Comparison of ENCODE assay signal across 18 cellular contexts in genomic region chr7:137969828-137970227, GRCh38. TPM values are rescaled to one million over a fixed set of nuclear protein-coding genes. Genes with fewer than 3 reads are reported as not detected.
DNase-seq lines count a peak whose midpoint lies in the region; ATAC-seq, FAIRE-seq and TF ChIP-seq lines count a peak whose summit lies in the region.
"Had no signal": no experiment of that assay in that cellular context is flagged by ENCODE, and none has a peak within 500 bp of the region (broad histone marks: within the 10 kb centered on the region; RNA-seq: fewer than 3 reads in every experiment).

No MANE protein-coding gene starts in this region.

- no peak for ATAC-seq in GM18870 (IDR thresholded peaks at IDR 0.05; ENCODE audit: unreplicated experiment)
- ATAC-seq: activated CD8-positive, alpha-beta T cell treated with anti-CD3 and anti-CD28 coated beads for 36 hours; activated T-cell treated with anti-CD3 and anti-CD28 coated beads, Interleukin-2, amount 50 U/mL, for 4 hours; stimulated activated naive CD8-positive, alpha-beta T cell treated with anti-CD3 and anti-CD28 coated beads, Interleukin-15, Interleukin-2, amounts not matched to agents 100 U/mL and 50 U/mL, for 24 hours; T-helper 17 cell had no signal

- no peak for TF ChIP-seq POLR2A in tibial nerve (IDR thresholded peaks at IDR 0.05)

- peak overlapping the region; percentile 96 for H3K27ac Mint-ChIP-seq in osteocyte (ENCODE audit: unreplicated experiment)
- H3K27ac Mint-ChIP-seq in activated CD4-positive, alpha-beta memory T cell treated with anti-CD3 and anti-CD28 coated beads, Interleukin-2, amount 10 ng/mL, durations not matched to agents 7 days and 5 days, result no peak overlapping the region
- H3K27ac Mint-ChIP-seq: activated CD8-positive, alpha-beta T cell treated with anti-CD3 and anti-CD28 coated beads for 36 hours; activated naive CD4-positive, alpha-beta T cell treated with anti-CD3 and anti-CD28 coated beads, Interleukin-2, amount 50 U/mL, for 24 hours; IgD-negative memory B cell; memory B cell; T-helper 17 cell had no signal

- no peak for TF ChIP-seq EP300 in tibial nerve (IDR thresholded peaks at IDR 0.05)

- H3K4me3 ChIP-seq in SK-N-MC (peak overlapping the region; percentile 45), tibial nerve (no peak overlapping the region)

- H3K27me3 ChIP-seq in tibial nerve, result no peaks in the 10 kb centered on the region

- no peaks in the 10 kb centered on the region for H3K27me3 Mint-ChIP-seq in osteocyte (ENCODE audit: unreplicated experiment)
- H3K27me3 Mint-ChIP-seq in activated CD4-positive, alpha-beta memory T cell treated with anti-CD3 and anti-CD28 coated beads, Interleukin-2, amount 10 ng/mL, durations not matched to agents 7 days and 5 days, result no peaks in the 10 kb centered on the region
- H3K27me3 Mint-ChIP-seq: activated CD8-positive, alpha-beta T cell treated with anti-CD3 and anti-CD28 coated beads for 36 hours; activated naive CD4-positive, alpha-beta T cell treated with anti-CD3 and anti-CD28 coated beads, Interleukin-2, amount 50 U/mL, for 24 hours; IgD-negative memory B cell; memory B cell; T-helper 17 cell had no signal

- peak overlapping the region; percentile 35 for H3K4me3 Mint-ChIP-seq in osteocyte (ENCODE audit: unreplicated experiment)
- no peak overlapping the region for H3K4me3 Mint-ChIP-seq in activated CD4-positive, alpha-beta memory T cell treated with anti-CD3 and anti-CD28 coated beads, Interleukin-2, amount 10 ng/mL, durations not matched to agents 7 days and 5 days
- H3K4me3 Mint-ChIP-seq: activated CD8-positive, alpha-beta T cell treated with anti-CD3 and anti-CD28 coated beads for 36 hours; activated naive CD4-positive, alpha-beta T cell treated with anti-CD3 and anti-CD28 coated beads, Interleukin-2, amount 50 U/mL, for 24 hours; activated T-cell treated with anti-CD3 and anti-CD28 coated beads, Interleukin-2, amount 50 U/mL, for 4 hours; IgD-negative memory B cell; memory B cell; T-helper 17 cell had no signal

- POLR2A ChIA-PET in activated CD4-positive, alpha-beta memory T cell treated with anti-CD3 and anti-CD28 coated beads, Interleukin-2, amount 10 ng/mL, durations not matched to agents 7 days and 5 days (lab: Charles Lee), result no interaction called here

- H3K36me3 ChIP-seq in SK-N-MC (ENCODE audit: insufficient read depth, low read length) (no peaks in the 10 kb centered on the region), tibial nerve (no peaks in the 10 kb centered on the region)

- no peak overlapping the region for H3K9ac ChIP-seq in SK-N-MC (ENCODE audit: insufficient read length)

- H3K27ac ChIP-seq in SK-N-MC (peak overlapping the region; percentile 70), tibial nerve (peak overlapping the region in 3 of 4 donors; percentile 50 to 99 (median 92))

- peaks cover 6% of the 10 kb centered on the region for H3K9me3 Mint-ChIP-seq in osteocyte (ENCODE audit: unreplicated experiment)
- H3K9me3 Mint-ChIP-seq in activated CD4-positive, alpha-beta memory T cell treated with anti-CD3 and anti-CD28 coated beads, Interleukin-2, amount 10 ng/mL, durations not matched to agents 7 days and 5 days, result peaks cover 3% of the 10 kb centered on the region
- H3K9me3 Mint-ChIP-seq: activated CD8-positive, alpha-beta T cell treated with anti-CD3 and anti-CD28 coated beads for 36 hours; activated naive CD4-positive, alpha-beta T cell treated with anti-CD3 and anti-CD28 coated beads, Interleukin-2, amount 50 U/mL, for 24 hours; activated T-cell treated with anti-CD3 and anti-CD28 coated beads, Interleukin-2, amount 50 U/mL, for 4 hours; memory B cell had no signal

- peaks cover 80% of the 10 kb centered on the region for H3K4me1 Mint-ChIP-seq in osteocyte (ENCODE audit: unreplicated experiment)
- H3K4me1 Mint-ChIP-seq in activated CD4-positive, alpha-beta memory T cell treated with anti-CD3 and anti-CD28 coated beads, Interleukin-2, amount 10 ng/mL, durations not matched to agents 7 days and 5 days, result peaks cover 9% of the 10 kb centered on the region

- peak; percentile 57 for FAIRE-seq in endometrium (lab: Jason Lieb, UNC)
- FAIRE-seq: bronchial epithelial cell, H54 had no signal

- peaks cover 13% of the 10 kb centered on the region for H3K36me3 Mint-ChIP-seq in osteocyte (ENCODE audit: unreplicated experiment)
- H3K36me3 Mint-ChIP-seq in activated CD4-positive, alpha-beta memory T cell treated with anti-CD3 and anti-CD28 coated beads, Interleukin-2, amount 10 ng/mL, durations not matched to agents 7 days and 5 days (ENCODE audit: low read depth), result peaks cover 8% of the 10 kb centered on the region

- H3K4me1 ChIP-seq in tibial nerve, result peaks cover 0 to 97% (median 50%) of the 10 kb centered on the region in 4 donors

- no peaks in the 10 kb centered on the region for H3K9me3 ChIP-seq in SK-N-MC (ENCODE audit: low read depth, low read length)
- H3K9me3 ChIP-seq in tibial nerve, result no peaks in the 10 kb centered on the region

- WGBS in tibial nerve, 2 donors, result 28 to 44% methylated on average over 1 of the region's 1 CpG

- no peak for DNase-seq in SK-N-MC (ENCODE audit: low read depth, low spot score)
- DNase-seq in osteocyte (ENCODE audit: extremely low spot score, unreplicated experiment), result no peak
- no peak for DNase-seq in tibial nerve (ENCODE audit: low spot score in 2 of 2)
- no peak for DNase-seq in kidney glomerular epithelial cell (lab: John Stamatoyannopoulos, UW)
- no peak for DNase-seq in activated CD4-positive, alpha-beta memory T cell treated with anti-CD3 and anti-CD28 coated beads, Interleukin-2, amount 10 ng/mL, durations not matched to agents 7 days and 5 days
- DNase-seq: activated CD8-positive, alpha-beta T cell treated with anti-CD3 and anti-CD28 coated beads for 36 hours; activated T-cell treated with anti-CD3 and anti-CD28 coated beads, Interleukin-2, amount 50 U/mL, for 4 hours; NCI-H187; NK-92 treated with Interleukin-12 subunit alpha and Interleukin-12 subunit beta, amount 100 ng/mL, for 24 hours; stimulated activated naive CD8-positive, alpha-beta T cell treated with anti-CD3 and anti-CD28 coated beads, Interleukin-15, Interleukin-2, amounts not matched to agents 100 U/mL and 50 U/mL, for 24 hours; T-helper 17 cell had no signal

- TF ChIP-seq CTCF in osteocyte (IDR thresholded peaks at IDR 0.05) (no peak), tibial nerve (IDR thresholded peaks at IDR 0.05) (no peak)

- CTCF ChIA-PET in activated CD4-positive, alpha-beta memory T cell treated with anti-CD3 and anti-CD28 coated beads, Interleukin-2, amount 10 ng/mL, durations not matched to agents 7 days and 5 days (lab: Charles Lee), result interaction anchor here (1.0 kb wide), 1 partner anchor 32 kb away, joined by 3 read pairs; the partner anchor contains the start of gene CREB3L2

RNA-seq across cellular contexts. Expression of gene CREB3L2, which starts 32.1 kb away (rescaled TPM):
- total RNA-seq in osteocyte (143 and 144 TPM in 2 replicates), tibial nerve (10 to 100 TPM; 43.5 to 73.0 (median 51.2) TPM)
- total RNA-seq in activated CD4-positive, alpha-beta memory T cell treated with anti-CD3 and anti-CD28 coated beads, Interleukin-2, amount 10 ng/mL, durations not matched to agents 7 days and 5 days, result 10 to 100 TPM; 42.2 to 44.7 TPM
